Comparison of ENCODE assay signal across 22 cellular contexts in the genomic region with DNA sequence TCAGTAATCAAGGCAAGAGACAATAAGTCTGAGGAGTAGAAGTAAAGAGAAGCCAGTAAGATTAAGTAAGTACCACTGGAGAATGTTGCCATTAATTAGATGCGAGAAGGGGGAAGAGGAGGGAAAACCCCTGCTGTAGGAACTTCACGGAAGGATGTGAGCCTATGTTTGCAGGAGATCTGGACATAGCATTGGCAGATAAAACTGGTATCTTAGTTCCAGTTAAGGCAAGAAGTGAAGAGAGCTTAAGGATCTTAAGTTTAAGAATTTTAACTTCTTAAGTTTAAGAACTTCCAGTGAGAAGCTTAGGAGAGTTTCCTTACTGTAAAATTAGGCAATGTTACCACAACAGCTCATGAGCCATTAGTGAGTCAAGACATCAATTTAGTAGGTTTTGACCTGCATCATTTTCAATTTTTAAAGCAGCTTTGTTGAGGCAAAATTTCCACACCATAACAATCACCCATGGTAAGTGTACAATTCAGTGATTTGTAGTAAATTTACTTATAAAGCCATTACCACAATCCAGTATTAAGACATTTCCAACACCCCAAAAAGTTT.
DNase-seq lines count a peak whose midpoint lies in the region; ATAC-seq, FAIRE-seq and TF ChIP-seq lines count a peak whose summit lies in the region.
"Had no signal": no experiment of that assay in that cellular context is flagged by ENCODE, and none has a peak within 500 bp of the region (broad histone marks: within the 10 kb centered on the region; RNA-seq: fewer than 3 reads in every experiment).

No MANE protein-coding gene starts in this region.

- peaks cover 12% of the 10 kb centered on the region for H3K4me1 ChIP-seq in hepatocyte (ENCODE audit: insufficient read depth)
- no peaks in the 10 kb centered on the region for H3K4me1 ChIP-seq in naive thymus-derived CD4-positive, alpha-beta T cell (ENCODE audit: control insufficient read depth in 2 of 2, insufficient read depth in 2 of 2, low read length in 2 of 2)
- H3K4me1 ChIP-seq: ascending aorta had no signal

- peaks cover 6% of the 10 kb centered on the region; the same call in 1 of the 2 replicates for H3K36me3 Mint-ChIP-seq in WTC11
- H3K36me3 Mint-ChIP-seq in naive thymus-derived CD4-positive, alpha-beta T cell, result no peaks in the 10 kb centered on the region
- H3K36me3 Mint-ChIP-seq: neural progenitor cell, T-cell had no signal

- POLR2A ChIA-PET in WTC11 (lab: Charles Lee), result no interaction called here
- POLR2A ChIA-PET in naive thymus-derived CD4-positive, alpha-beta T cell (lab: Charles Lee), result no interaction called here

- no peak overlapping the region for H3K4me3 Mint-ChIP-seq in WTC11
- no peak overlapping the region for H3K4me3 Mint-ChIP-seq in naive thymus-derived CD4-positive, alpha-beta T cell
- H3K4me3 Mint-ChIP-seq: neural progenitor cell; stimulated activated naive CD8-positive, alpha-beta T cell treated with anti-CD3 and anti-CD28 coated beads, Interleukin-15, amount 100 ng/mL, for 72 hours; T-cell had no signal

- no peaks in the 10 kb centered on the region for H3K9me2 ChIP-seq in hepatocyte (replicated peaks; ENCODE audit: insufficient read depth)

- no peaks in the 10 kb centered on the region for H3K36me3 ChIP-seq in hepatocyte (replicated peaks; ENCODE audit: insufficient read depth, low read depth)
- H3K36me3 ChIP-seq in naive thymus-derived CD4-positive, alpha-beta T cell (ENCODE audit: control insufficient read depth in 2 of 3, insufficient read depth in 3 of 3, low read length in 3 of 3), result no peaks in the 10 kb centered on the region
- H3K36me3 ChIP-seq: ascending aorta, neural progenitor cell had no signal

- intact Hi-C loops in naive thymus-derived CD4-positive, alpha-beta T cell (cut with micrococcal nuclease), result no loop called here

- H3K9me3 ChIP-seq in hepatocyte (ENCODE audit: low read depth), result no peaks in the 10 kb centered on the region
- no peaks in the 10 kb centered on the region for H3K9me3 ChIP-seq in naive thymus-derived CD4-positive, alpha-beta T cell (ENCODE audit: control insufficient read depth in 2 of 3, low read length in 3 of 3)
- H3K9me3 ChIP-seq: ascending aorta, psoas muscle had no signal

- CTCF ChIA-PET in WTC11 (lab: Charles Lee), result interaction anchor here (4.3 kb wide), 1 partner anchor 52 kb away, joined by 13 read pairs; no protein-coding TSS in a partner anchor
- CTCF ChIA-PET in naive thymus-derived CD4-positive, alpha-beta T cell (lab: Charles Lee), result no interaction called here

- TF ChIP-seq CTCF in AG09309 (IDR thresholded peaks at IDR 0.05; ENCODE audit: control insufficient read depth, insufficient read depth, low read depth, low read length, missing control alignments), result no peak
- TF ChIP-seq CTCF in WTC11 (IDR thresholded peaks at IDR 0.05), result no peak
- TF ChIP-seq CTCF in hepatocyte (IDR thresholded peaks at IDR 0.05; ENCODE audit: poor library complexity), result no peak

- H3K27me3 Mint-ChIP-seq in WTC11 (ENCODE audit: low read depth), result no peaks in the 10 kb centered on the region; the same call in 1 of the 2 replicates
- H3K27me3 Mint-ChIP-seq in naive thymus-derived CD4-positive, alpha-beta T cell, result peaks cover 4 to 11% (median 7%) of the 10 kb centered on the region in 5 donors
- H3K27me3 Mint-ChIP-seq: stimulated activated naive CD8-positive, alpha-beta T cell treated with anti-CD3 and anti-CD28 coated beads, Interleukin-15, amount 100 ng/mL, for 72 hours had no signal

- ATAC-seq in GM21529 (IDR thresholded peaks at IDR 0.05; ENCODE audit: unreplicated experiment) (peak; percentile 40), WTC11 (no peak), GM21786 (IDR thresholded peaks at IDR 0.05; ENCODE audit: unreplicated experiment) (no peak)
- ATAC-seq in naive thymus-derived CD4-positive, alpha-beta T cell, result no peak
- ATAC-seq: stimulated activated naive CD8-positive, alpha-beta T cell treated with anti-CD3 and anti-CD28 coated beads, Interleukin-15, amount 100 ng/mL, for 72 hours; T-cell had no signal

- no peaks in the 10 kb centered on the region for H4K20me1 ChIP-seq in hepatocyte (ENCODE audit: insufficient read depth, poor library complexity, severe bottlenecking)

- peak overlapping the region; percentile 12 for H2AFZ ChIP-seq in hepatocyte
- H2AFZ ChIP-seq: neural progenitor cell had no signal

- peak overlapping the region; percentile 22 for H3K4me2 ChIP-seq in hepatocyte
- H3K4me2 ChIP-seq: neural progenitor cell had no signal

- no peak overlapping the region for H3K4me3 ChIP-seq in AG09309 (ENCODE audit: control insufficient read depth, low read depth, low read length)
- no peak overlapping the region for H3K4me3 ChIP-seq in hepatocyte
- no peak overlapping the region for H3K4me3 ChIP-seq in naive thymus-derived CD4-positive, alpha-beta T cell (ENCODE audit: low read length)
- H3K4me3 ChIP-seq: ascending aorta, neural progenitor cell, psoas muscle had no signal

- H3K9me3 Mint-ChIP-seq in WTC11, result peaks cover 13% of the 10 kb centered on the region
- no peaks in the 10 kb centered on the region for H3K9me3 Mint-ChIP-seq in naive thymus-derived CD4-positive, alpha-beta T cell
- H3K9me3 Mint-ChIP-seq: neural progenitor cell; stimulated activated naive CD8-positive, alpha-beta T cell treated with anti-CD3 and anti-CD28 coated beads, Interleukin-15, amount 100 ng/mL, for 72 hours; T-cell had no signal

- peak overlapping the region; percentile 3; the same call in 1 of the 2 replicates for H3K27ac Mint-ChIP-seq in WTC11
- no peak overlapping the region for H3K27ac Mint-ChIP-seq in naive thymus-derived CD4-positive, alpha-beta T cell
- H3K27ac Mint-ChIP-seq: neural progenitor cell; stimulated activated naive CD8-positive, alpha-beta T cell treated with anti-CD3 and anti-CD28 coated beads, Interleukin-15, amount 100 ng/mL, for 72 hours; T-cell had no signal

- no peak for FAIRE-seq in frontal cortex (lab: Jason Lieb, UNC)
- FAIRE-seq: small intestine had no signal

- no peaks in the 10 kb centered on the region for H3K27me3 ChIP-seq in hepatocyte
- no peaks in the 10 kb centered on the region for H3K27me3 ChIP-seq in naive thymus-derived CD4-positive, alpha-beta T cell (ENCODE audit: control insufficient read depth in 2 of 2, insufficient read depth in 2 of 2, low read length in 2 of 2)
- H3K27me3 ChIP-seq: ascending aorta, neural progenitor cell had no signal

- H3K4me1 Mint-ChIP-seq in WTC11, result peaks cover 29% of the 10 kb centered on the region
- peaks cover 0 to 1% (median 0%) of the 10 kb centered on the region in 7 donors for H3K4me1 Mint-ChIP-seq in naive thymus-derived CD4-positive, alpha-beta T cell

- no peaks in the 10 kb centered on the region for H3K79me2 ChIP-seq in hepatocyte

- DNase-seq in AG09309 (ENCODE audit: low read depth) (peak; percentile 20), WTC11 (ENCODE audit: low spot score) (no peak), hepatocyte (ENCODE audit: low spot score) (no peak), frontal cortex (ENCODE audit: low spot score in 2 of 2) (no peak)
- DNase-seq in naive thymus-derived CD4-positive, alpha-beta T cell, result no peak
- DNase-seq in stimulated activated CD8-positive, alpha-beta memory T cell treated with anti-CD3 and anti-CD28 coated beads, Interleukin-4, amount 100 ng/mL, for 48 hours, result no peak
- DNase-seq: activated naive CD4-positive, alpha-beta T cell treated with Interleukin-2 at 50 U/mL for 16 hours; cerebellar nuclear complex; erythroblast; NCI-H146; NCI-H774; psoas muscle; small intestine; stimulated activated CD4-positive, alpha-beta T cell treated with anti-CD3 and anti-CD28 coated beads, Interleukin-2, amount 100 ng/mL, for 48 hours; stimulated activated naive CD8-positive, alpha-beta T cell treated with anti-CD3 and anti-CD28 coated beads, Interleukin-15, amount 100 ng/mL, for 72 hours; T-cell; trophoblast cell had no signal

- WGBS in hepatocyte (ENCODE audit: low lambda C conversion rate, missing lambda C conversion rate), result 44% methylated on average over 2 of the region's 2 CpGs

- no peak overlapping the region for H3K27ac ChIP-seq in hepatocyte
- no peak overlapping the region for H3K27ac ChIP-seq in naive thymus-derived CD4-positive, alpha-beta T cell (ENCODE audit: low read depth, low read length)
- H3K27ac ChIP-seq: ascending aorta, HL-60, neural progenitor cell, psoas muscle had no signal

TF ChIP-seq in WTC11, 78 proteins besides CTCF, POLR2A, EP300 and RAD21:
- no peak for TF ChIP-seq EMX1 (CRISPR knock-in tag; IDR thresholded peaks at IDR 0.05)
- no peak for TF ChIP-seq FOXP1 (CRISPR knock-in tag; IDR thresholded peaks at IDR 0.05; ENCODE audit: borderline replicate concordance)
- TF ChIP-seq ZNF138 (CRISPR knock-in tag; conservative IDR thresholded peaks at IDR 0.05), result no peak
- no peak for TF ChIP-seq RORB (CRISPR knock-in tag; IDR thresholded peaks at IDR 0.05)
- TF ChIP-seq ZNF232 (CRISPR knock-in tag; IDR thresholded peaks at IDR 0.05), result no peak
- TF ChIP-seq, protein P1, sequence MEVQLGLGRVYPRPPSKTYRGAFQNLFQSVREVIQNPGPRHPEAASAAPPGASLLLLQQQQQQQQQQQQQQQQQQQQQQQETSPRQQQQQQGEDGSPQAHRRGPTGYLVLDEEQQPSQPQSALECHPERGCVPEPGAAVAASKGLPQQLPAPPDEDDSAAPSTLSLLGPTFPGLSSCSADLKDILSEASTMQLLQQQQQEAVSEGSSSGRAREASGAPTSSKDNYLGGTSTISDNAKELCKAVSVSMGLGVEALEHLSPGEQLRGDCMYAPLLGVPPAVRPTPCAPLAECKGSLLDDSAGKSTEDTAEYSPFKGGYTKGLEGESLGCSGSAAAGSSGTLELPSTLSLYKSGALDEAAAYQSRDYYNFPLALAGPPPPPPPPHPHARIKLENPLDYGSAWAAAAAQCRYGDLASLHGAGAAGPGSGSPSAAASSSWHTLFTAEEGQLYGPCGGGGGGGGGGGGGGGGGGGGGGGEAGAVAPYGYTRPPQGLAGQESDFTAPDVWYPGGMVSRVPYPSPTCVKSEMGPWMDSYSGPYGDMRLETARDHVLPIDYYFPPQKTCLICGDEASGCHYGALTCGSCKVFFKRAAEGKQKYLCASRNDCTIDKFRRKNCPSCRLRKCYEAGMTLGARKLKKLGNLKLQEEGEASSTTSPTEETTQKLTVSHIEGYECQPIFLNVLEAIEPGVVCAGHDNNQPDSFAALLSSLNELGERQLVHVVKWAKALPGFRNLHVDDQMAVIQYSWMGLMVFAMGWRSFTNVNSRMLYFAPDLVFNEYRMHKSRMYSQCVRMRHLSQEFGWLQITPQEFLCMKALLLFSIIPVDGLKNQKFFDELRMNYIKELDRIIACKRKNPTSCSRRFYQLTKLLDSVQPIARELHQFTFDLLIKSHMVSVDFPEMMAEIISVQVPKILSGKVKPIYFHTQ (CRISPR knock-in tag; IDR thresholded peaks at IDR 0.05), result no peak
- TF ChIP-seq SMAD3 (CRISPR knock-in tag; IDR thresholded peaks at IDR 0.05; ENCODE audit: borderline replicate concordance), result no peak
- no peak for TF ChIP-seq FOXK1 (CRISPR knock-in tag; IDR thresholded peaks at IDR 0.05)
- TF ChIP-seq ZNF317 (CRISPR knock-in tag; IDR thresholded peaks at IDR 0.05; ENCODE audit: borderline replicate concordance, low read depth), result no peak
- TF ChIP-seq ELF4 (CRISPR knock-in tag; IDR thresholded peaks at IDR 0.05; ENCODE audit: low read depth), result no peak
- TF ChIP-seq ZNF396 (CRISPR knock-in tag; IDR thresholded peaks at IDR 0.05; ENCODE audit: borderline replicate concordance), result no peak
